Comparison of ENCODE assay signal across 9 cellular contexts in the genomic region with DNA sequence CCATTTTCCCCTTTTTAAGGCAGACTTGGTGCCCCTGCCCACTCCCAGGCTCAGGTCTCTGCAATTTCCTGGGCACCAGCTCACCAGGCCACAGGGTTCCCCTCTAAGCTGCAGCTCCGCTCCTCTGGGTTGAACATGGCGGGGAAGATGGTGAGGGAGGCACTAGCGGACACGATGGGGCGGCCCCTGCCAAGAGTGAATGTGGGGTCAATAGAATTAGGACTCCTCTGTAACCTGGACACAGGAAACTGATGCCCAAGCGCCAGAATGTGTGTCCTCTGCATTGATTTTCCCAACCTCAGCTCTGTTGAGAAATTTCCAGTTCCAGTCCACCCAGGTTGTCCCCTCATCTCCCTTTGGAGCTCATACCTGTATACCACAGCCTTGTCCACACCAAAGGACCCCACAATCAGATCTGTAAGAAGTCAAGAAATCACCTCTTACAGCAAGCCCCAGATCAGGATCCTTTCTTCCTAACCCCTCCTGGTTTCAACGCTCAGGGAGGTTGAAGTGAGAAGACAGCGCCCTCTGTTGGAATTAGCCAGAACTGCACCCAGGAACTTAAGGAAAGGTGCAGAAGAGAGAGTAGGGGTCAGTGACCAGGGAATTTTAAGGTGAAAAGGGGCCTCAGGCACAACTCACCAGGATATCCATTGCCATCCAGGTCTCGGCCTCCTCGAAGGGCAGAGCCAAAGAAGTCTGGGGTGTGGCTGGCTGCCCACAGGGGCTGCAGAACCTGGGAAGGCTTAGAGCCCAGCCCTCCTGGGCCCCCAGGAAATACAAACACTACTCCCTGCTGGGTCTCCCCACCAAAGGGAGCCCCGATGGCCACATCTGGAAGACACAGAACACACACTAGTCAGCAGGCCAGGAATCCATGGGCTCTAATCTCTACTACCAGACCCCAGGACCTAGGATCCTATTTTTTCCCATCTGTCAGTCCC. TPM values are rescaled to one million over a fixed set of nuclear protein-coding genes. Genes with fewer than 3 reads are reported as not detected.
DNase-seq lines count a peak whose midpoint lies in the region; ATAC-seq and TF ChIP-seq lines count a peak whose summit lies in the region.
"Had no signal": no experiment of that assay in that cellular context is flagged by ENCODE, and none has a peak within 500 bp of the region (broad histone marks: within the 10 kb centered on the region; RNA-seq: fewer than 3 reads in every experiment).

No MANE protein-coding gene starts in this region.

- H3K36me3 Mint-ChIP-seq in CD14-positive monocyte (peaks cover 91 to 100% of the 10 kb centered on the region in 2 donors), GM23338 (ENCODE audit: low read depth) (peaks cover 52% of the 10 kb centered on the region)
- peaks cover 2% of the 10 kb centered on the region for H3K36me3 Mint-ChIP-seq in activated naive CD8-positive, alpha-beta T cell

- ATAC-seq in GM23338 (peak; percentile 84), HG02798 (IDR thresholded peaks at IDR 0.05; ENCODE audit: poor library complexity, unreplicated experiment) (no peak), HG02970 (IDR thresholded peaks at IDR 0.05; ENCODE audit: low FRiP score, unreplicated experiment) (no peak)

- DNase-seq in CD14-positive monocyte (ENCODE audit: low spot score) (no peak), GM23338 (ENCODE audit: low spot score) (peak; percentile 97), RPMI8226 (peak; percentile 70), iPS-NIHi11 (ENCODE audit: low spot score) (peak; percentile 80)
- peak; percentile 54 for DNase-seq in stimulated activated CD4-positive, alpha-beta T cell treated with anti-CD3 and anti-CD28 coated beads, Interleukin-1b, Interleukin-23, amount 100 ng/mL, for 48 hours

- no peaks in the 10 kb centered on the region for H3K9me2 ChIP-seq in GM23338 (ENCODE audit: insufficient read depth)

- H3K79me2 ChIP-seq in GM23338 (replicated peaks; ENCODE audit: insufficient read depth) = no peaks in the 10 kb centered on the region

- H3K27ac Mint-ChIP-seq in CD14-positive monocyte (peak overlapping the region in 6 of 7 donors; percentile 72 to 92 (median 82)), GM23338 (peak overlapping the region; percentile 33; the same call in 1 of the 2 replicates)
- peak overlapping the region; percentile 77 for H3K27ac Mint-ChIP-seq in activated naive CD8-positive, alpha-beta T cell

- H4K20me1 ChIP-seq in GM23338 (replicated peaks; ENCODE audit: insufficient read depth) = no peaks in the 10 kb centered on the region

- intact Hi-C loops in CD14-positive monocyte (cut with micrococcal nuclease) = no loop called here

- H3K4me3 Mint-ChIP-seq in CD14-positive monocyte (no peak overlapping the region), GM23338 (no peak overlapping the region)
- H3K4me3 Mint-ChIP-seq in activated naive CD8-positive, alpha-beta T cell = no peak overlapping the region

- no peak overlapping the region for H3K4me2 ChIP-seq in GM23338

- H3K27me3 Mint-ChIP-seq in CD14-positive monocyte (ENCODE audit: low read depth in 3 of 3) (no peaks in the 10 kb centered on the region), GM23338 (ENCODE audit: insufficient read depth, low read depth, poor library complexity) (peaks cover 8% of the 10 kb centered on the region)
- no peaks in the 10 kb centered on the region for H3K27me3 Mint-ChIP-seq in activated naive CD8-positive, alpha-beta T cell

- no peaks in the 10 kb centered on the region for H3F3A ChIP-seq in GM23338 (replicated peaks; ENCODE audit: low read depth)

- no peaks in the 10 kb centered on the region for H3K4me1 ChIP-seq in GM23338 (ENCODE audit: insufficient read depth)

- H3K36me3 ChIP-seq in GM23338 (ENCODE audit: insufficient read depth) = no peaks in the 10 kb centered on the region; the same call in 1 of the 2 replicates

- peaks cover 0 to 3% (median 0%) of the 10 kb centered on the region in 7 donors for H3K9me3 Mint-ChIP-seq in CD14-positive monocyte
- no peaks in the 10 kb centered on the region for H3K9me3 Mint-ChIP-seq in GM23338
- H3K9me3 Mint-ChIP-seq in activated naive CD8-positive, alpha-beta T cell (ENCODE audit: low read depth) = no peaks in the 10 kb centered on the region

- TF ChIP-seq CTCF in CD14-positive monocyte (IDR thresholded peaks at IDR 0.05) = peak; percentile 100
- peak; percentile 90 to 100 for TF ChIP-seq CTCF in GM23338 (conservative IDR thresholded peaks at IDR 0.05; ENCODE audit: low read depth in 2 of 2)

- H3K4me1 Mint-ChIP-seq in CD14-positive monocyte (peaks cover 37% of the 10 kb centered on the region), GM23338 (peaks cover 6% of the 10 kb centered on the region; the same call in 2 of the 3 replicates)
- peaks cover 21% of the 10 kb centered on the region for H3K4me1 Mint-ChIP-seq in activated naive CD8-positive, alpha-beta T cell (ENCODE audit: low read depth)

- no peak overlapping the region for H3K4me3 ChIP-seq in GM23338

- H3K27ac ChIP-seq in GM23338 (ENCODE audit: low read depth) = no peak overlapping the region

- no peak overlapping the region for H2AFZ ChIP-seq in GM23338

- H3K27me3 ChIP-seq in GM23338 (ENCODE audit: insufficient read depth) = no peaks in the 10 kb centered on the region

TF ChIP-seq in GM23338, 12 proteins besides CTCF, POLR2A, EP300 and RAD21 (continues in another document):
- TF ChIP-seq NANOG (IDR thresholded peaks at IDR 0.05; ENCODE audit: borderline replicate concordance) (no peak), EZH2phosphoT487 (IDR thresholded peaks at IDR 0.05; ENCODE audit: unreplicated experiment) (no peak)
- TF ChIP-seq, protein P1, sequence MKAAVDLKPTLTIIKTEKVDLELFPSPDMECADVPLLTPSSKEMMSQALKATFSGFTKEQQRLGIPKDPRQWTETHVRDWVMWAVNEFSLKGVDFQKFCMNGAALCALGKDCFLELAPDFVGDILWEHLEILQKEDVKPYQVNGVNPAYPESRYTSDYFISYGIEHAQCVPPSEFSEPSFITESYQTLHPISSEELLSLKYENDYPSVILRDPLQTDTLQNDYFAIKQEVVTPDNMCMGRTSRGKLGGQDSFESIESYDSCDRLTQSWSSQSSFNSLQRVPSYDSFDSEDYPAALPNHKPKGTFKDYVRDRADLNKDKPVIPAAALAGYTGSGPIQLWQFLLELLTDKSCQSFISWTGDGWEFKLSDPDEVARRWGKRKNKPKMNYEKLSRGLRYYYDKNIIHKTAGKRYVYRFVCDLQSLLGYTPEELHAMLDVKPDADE (IDR thresholded peaks at IDR 0.05) = no peak
- TF ChIP-seq, protein P2, sequence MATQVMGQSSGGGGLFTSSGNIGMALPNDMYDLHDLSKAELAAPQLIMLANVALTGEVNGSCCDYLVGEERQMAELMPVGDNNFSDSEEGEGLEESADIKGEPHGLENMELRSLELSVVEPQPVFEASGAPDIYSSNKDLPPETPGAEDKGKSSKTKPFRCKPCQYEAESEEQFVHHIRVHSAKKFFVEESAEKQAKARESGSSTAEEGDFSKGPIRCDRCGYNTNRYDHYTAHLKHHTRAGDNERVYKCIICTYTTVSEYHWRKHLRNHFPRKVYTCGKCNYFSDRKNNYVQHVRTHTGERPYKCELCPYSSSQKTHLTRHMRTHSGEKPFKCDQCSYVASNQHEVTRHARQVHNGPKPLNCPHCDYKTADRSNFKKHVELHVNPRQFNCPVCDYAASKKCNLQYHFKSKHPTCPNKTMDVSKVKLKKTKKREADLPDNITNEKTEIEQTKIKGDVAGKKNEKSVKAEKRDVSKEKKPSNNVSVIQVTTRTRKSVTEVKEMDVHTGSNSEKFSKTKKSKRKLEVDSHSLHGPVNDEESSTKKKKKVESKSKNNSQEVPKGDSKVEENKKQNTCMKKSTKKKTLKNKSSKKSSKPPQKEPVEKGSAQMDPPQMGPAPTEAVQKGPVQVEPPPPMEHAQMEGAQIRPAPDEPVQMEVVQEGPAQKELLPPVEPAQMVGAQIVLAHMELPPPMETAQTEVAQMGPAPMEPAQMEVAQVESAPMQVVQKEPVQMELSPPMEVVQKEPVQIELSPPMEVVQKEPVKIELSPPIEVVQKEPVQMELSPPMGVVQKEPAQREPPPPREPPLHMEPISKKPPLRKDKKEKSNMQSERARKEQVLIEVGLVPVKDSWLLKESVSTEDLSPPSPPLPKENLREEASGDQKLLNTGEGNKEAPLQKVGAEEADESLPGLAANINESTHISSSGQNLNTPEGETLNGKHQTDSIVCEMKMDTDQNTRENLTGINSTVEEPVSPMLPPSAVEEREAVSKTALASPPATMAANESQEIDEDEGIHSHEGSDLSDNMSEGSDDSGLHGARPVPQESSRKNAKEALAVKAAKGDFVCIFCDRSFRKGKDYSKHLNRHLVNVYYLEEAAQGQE (IDR thresholded peaks at IDR 0.05; ENCODE audit: unreplicated experiment) = no peak

RNA-seq across cellular contexts. Expression of a gene that starts 14.7 kb away (rescaled TPM):
- polyA plus RNA-seq in CD14-positive monocyte = 10 to 100 TPM; 85.5 to 99.4 TPM
- 23.7 and 24.2 TPM in 2 replicates for total RNA-seq in GM23338 (2014; rRNA removed; shearing (Covaris generic))
- 5.9 and 7.3 TPM in 2 replicates for polyA plus RNA-seq in GM23338 (2016; fragmentation: Nextera tagmentation; extraction: Ambion mirVana)

RNA-seq across cellular contexts. Expression of a gene that starts 19.8 kb away (rescaled TPM):
- polyA plus RNA-seq in CD14-positive monocyte (10 to 100 TPM; 53.9 to 78.3 TPM), GM23338 (2016; fragmentation: Nextera tagmentation; extraction: Ambion mirVana) (19.6 and 21.7 TPM in 2 replicates)
- total RNA-seq in GM23338 (2014; rRNA removed; shearing (Covaris generic)) = 10.9 and 22.3 TPM in 2 replicates

RNA-seq across cellular contexts. Expression of a gene that starts 40.0 kb away (rescaled TPM):
- polyA plus RNA-seq in CD14-positive monocyte (1 to 10 TPM; 2.4 to 5.6 TPM), GM23338 (2016; fragmentation: Nextera tagmentation; extraction: Ambion mirVana) (not detected in 2 replicates)
- not detected in 2 replicates for total RNA-seq in GM23338 (2014; rRNA removed; shearing (Covaris generic))
- total RNA-seq: NCI-H460 had no signal

Comparison
In these comparisons a context has a peak if more than half of its experiments do, and no peak if none do; other contexts are left out.
1. RNA of a gene that starts 14.7 kb away (polyA plus RNA-seq): 85.5 to 99.4 TPM in CD14-positive monocyte; 5.9 to 7.3 TPM in GM23338; every median in the first group is over 10 times any median in the second.
2. Peak in every context shown above with its lines, with median percentiles within 50 percentile points of each other: H3K27ac Mint-ChIP-seq.